Comparison of ENCODE assay signal across 8 cellular contexts in the genomic region with DNA sequence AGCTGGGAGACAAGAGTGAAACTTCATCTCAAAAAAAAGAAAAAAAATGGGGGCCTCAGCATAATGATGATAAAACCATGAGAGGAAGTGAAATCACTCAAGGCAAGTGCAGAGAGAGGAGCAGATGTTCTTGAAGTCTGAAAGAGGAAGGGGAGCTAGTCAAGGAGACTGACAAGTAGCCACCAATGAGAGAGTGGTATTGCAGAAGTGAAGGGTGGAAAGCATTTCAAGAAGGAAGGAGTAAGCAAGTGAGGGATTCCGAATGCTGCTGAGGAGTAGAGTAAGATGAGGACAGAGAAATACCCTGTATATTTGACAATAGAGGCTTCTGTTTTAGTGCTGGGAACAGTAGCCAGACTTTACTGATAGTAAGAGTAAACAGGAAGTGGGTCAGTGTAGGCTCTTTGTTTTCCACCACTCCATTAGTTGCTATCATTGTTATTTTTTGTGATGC. TPM values are rescaled to one million over a fixed set of nuclear protein-coding genes. Genes with fewer than 3 reads are reported as not detected.
DNase-seq lines count a peak whose midpoint lies in the region; ATAC-seq, FAIRE-seq and TF ChIP-seq lines count a peak whose summit lies in the region.

No MANE protein-coding gene starts in this region.

- peak overlapping the region; percentile 91 for H2AFZ ChIP-seq in GM12878 (ENCODE audit: control insufficient read depth, low read depth, low read length)

- no peaks in the 10 kb centered on the region for H4K20me1 ChIP-seq in GM12878 (ENCODE audit: control insufficient read depth, insufficient read depth)

- H3K36me3 ChIP-seq in GM12878 (ENCODE audit: control insufficient read depth in 2 of 2, insufficient read depth in 2 of 2, low read length in 1 of 2), result peaks cover 0 to 12% of the 10 kb centered on the region in 2 experiments; a peak in 1 of 4 replicates
- H3K36me3 ChIP-seq in vagina, result no peaks in the 10 kb centered on the region
- no peaks in the 10 kb centered on the region for H3K36me3 ChIP-seq in colonic mucosa

- SMC1A ChIA-PET in GM12878 (lab: Charles Lee; ENCODE audit: uncharacterized antibody, unreplicated experiment), result interaction anchor here (0.9 to 3.0 kb wide), 19 partner anchors 9 to 723 kb away, joined by 3 to 20 read pairs (median 5); no protein-coding TSS in a partner anchor

- RAD21 ChIA-PET in GM12878 (lab: Charles Lee; ENCODE audit: unreplicated experiment), result interaction anchor here (0.7 to 1.7 kb wide), 7 partner anchors 9 to 276 kb away, joined by 3 to 4 read pairs (median 3); no protein-coding TSS in a partner anchor

- peak overlapping the region; percentile 84 for H3K4me2 ChIP-seq in GM12878 (ENCODE audit: control insufficient read depth, insufficient read depth)

- POLR2A ChIA-PET in GM12878 (lab: Charles Lee) (interaction anchor here (0.5 to 1.0 kb wide), 4 partner anchors 11 to 186 kb away, joined by 3 to 5 read pairs (median 4); a partner anchor contains a TSS), HEK293T (lab: Yijun Ruan, JAX) (no interaction called here)

- peak; percentile 92 for FAIRE-seq in GM12878 (lab: Jason Lieb, UNC)

- ATAC-seq in GM18498 (IDR thresholded peaks at IDR 0.05; ENCODE audit: unreplicated experiment), result peak; percentile 86
- ATAC-seq in GM21515 (IDR thresholded peaks at IDR 0.05; ENCODE audit: unreplicated experiment), result peak; percentile 76
- peak; percentile 85 for ATAC-seq in GM12878

- TF ChIP-seq POLR2A in GM12878 (IDR thresholded peaks at IDR 0.05; ENCODE audit: low read depth, low read length) (peak; percentile 58; the same call in 1 of the 2 replicates), vagina (IDR thresholded peaks at IDR 0.05) (no peak)

- intact Hi-C loops in GM12878 (cut with micrococcal nuclease; ENCODE audit: unreplicated experiment) (loop anchor here (2.0 kb wide), 2 partner anchors 64 to 160 kb away; a partner anchor contains a TSS), vagina (cut with DNase I) (no loop called here), colonic mucosa (cut with DNase I) (no loop called here)

- H3K27me3 ChIP-seq in HL-60 (ENCODE audit: insufficient read depth, poor library complexity, severe bottlenecking), result no peaks in the 10 kb centered on the region
- no peaks in the 10 kb centered on the region for H3K27me3 ChIP-seq in GM12878 (replicated peaks in 1 of 2; ENCODE audit: control insufficient read depth in 2 of 2, insufficient read depth in 2 of 2, low read length in 1 of 2)
- no peaks in the 10 kb centered on the region for H3K27me3 ChIP-seq in vagina
- no peaks in the 10 kb centered on the region for H3K27me3 ChIP-seq in colonic mucosa

- peak overlapping the region; percentile 42 for H3K9ac ChIP-seq in GM12878 (ENCODE audit: control insufficient read depth, insufficient read depth, low read length)
- no peak overlapping the region for H3K9ac ChIP-seq in colonic mucosa (ENCODE audit: low read depth in 2 of 2, low read length in 2 of 2)

- in situ Hi-C loops in GM12878 (cut with MboI), result no loop called here

- peaks cover 14% of the 10 kb centered on the region for H3K4me1 ChIP-seq in GM12878 (ENCODE audit: control insufficient read depth, insufficient read depth, low read length)
- H3K4me1 ChIP-seq in vagina, result peaks cover 26% of the 10 kb centered on the region
- H3K4me1 ChIP-seq in colonic mucosa, result peaks cover 6% of the 10 kb centered on the region

- peaks cover 32% of the 10 kb centered on the region for H3K79me2 ChIP-seq in GM12878 (ENCODE audit: control insufficient read depth, insufficient read depth, low read length)

- peak; percentile 65 to 84 for DNase-seq in HL-60 (ENCODE audit: low read depth in 1 of 2, low spot score in 1 of 2)
- peak; percentile 90 for DNase-seq in GM12878 (ENCODE audit: low read depth, low spot score)
- DNase-seq in HEK293T (ENCODE audit: extremely low spot score), result no peak
- DNase-seq in vagina (ENCODE audit: extremely low spot score in 2 of 2), result no peak
- DNase-seq in colonic mucosa, result no peak
- no peak for DNase-seq in NK-92 (lab: John Stamatoyannopoulos, UW; ENCODE audit: unreplicated experiment)

- CTCF ChIA-PET in GM12878 (lab: Yijun Ruan, JAX), result interaction anchor here (0.6 to 2.2 kb wide), 13 partner anchors 10 to 200 kb away, joined by 3 to 8 read pairs (median 4); no protein-coding TSS in a partner anchor
- CTCF ChIA-PET in HEK293T (lab: Yijun Ruan, JAX), result no interaction called here

- TF ChIP-seq CTCF in HL-60 (IDR thresholded peaks at IDR 0.05; ENCODE audit: insufficient read depth, low read length) (no peak), GM12878 (IDR thresholded peaks at IDR 0.05 in 2 of 3, conservative IDR thresholded peaks at IDR 0.05 in 1 of 3; ENCODE audit: control insufficient read depth in 2 of 3, extremely low read depth in 1 of 3, insufficient read depth in 1 of 3, low read depth in 3 of 3, low read length in 3 of 3) (no peak), vagina (IDR thresholded peaks at IDR 0.05) (no peak), colonic mucosa (IDR thresholded peaks at IDR 0.05) (no peak)

- no peaks in the 10 kb centered on the region; the same call in 2 of the 3 replicates for H3K9me3 ChIP-seq in GM12878 (replicated peaks; ENCODE audit: control insufficient read depth, insufficient read depth, low read length)
- H3K9me3 ChIP-seq in vagina, result no peaks in the 10 kb centered on the region
- H3K9me3 ChIP-seq in colonic mucosa, result no peaks in the 10 kb centered on the region

- no peak overlapping the region for H3K4me3 ChIP-seq in HL-60 (replicated peaks; ENCODE audit: insufficient read depth, low read length)
- H3K4me3 ChIP-seq in GM12878, result peak overlapping the region; percentile 55
- no peak overlapping the region for H3K4me3 ChIP-seq in vagina
- H3K4me3 ChIP-seq in colonic mucosa, result no peak overlapping the region

- no peak for TF ChIP-seq RAD21 in GM12878 (IDR thresholded peaks at IDR 0.05; ENCODE audit: insufficient read depth, low read depth, low read length)

- TF ChIP-seq EP300 in GM12878 (IDR thresholded peaks at IDR 0.05; ENCODE audit: borderline replicate concordance in 1 of 2, control insufficient read depth in 1 of 2, low read depth in 2 of 2, low read length in 2 of 2), result no peak

- no TSS peak for BruUV-seq in GM12878 (replicated peaks; lab: Mats Ljungman, UMichigan)

- WGBS in GM12878 (ENCODE audit: insufficient coverage, insufficient replicate concordance, low lambda C conversion rate, missing lambda C conversion rate), result 6% methylated on average over 1 of the region's 1 CpG

- H3K27ac ChIP-seq in HL-60 (replicated peaks) (peak overlapping the region; percentile 48), GM12878 (ENCODE audit: control insufficient read depth, insufficient read depth) (peak overlapping the region; percentile 93), vagina (no peak overlapping the region), colonic mucosa (no peak overlapping the region)

RNA-seq across cellular contexts. Expression of a gene that starts 2.9 kb away (rescaled TPM):
- 38.0 and 48.8 TPM in 2 replicates for total RNA-seq in GM12878 (2013; cell fraction: nucleolus; rRNA removed)
- total RNA-seq in GM12878 (2014; rRNA removed) (15.5 and 21.7 TPM in 2 replicates), GM12878 (2014; rRNA removed; fragmentation: Illumina TruSeq; extraction: Trizol) (20.7 and 21.0 TPM in 2 replicates), GM12878 (2021) (17.1 and 18.2 TPM in 2 replicates), vagina (6.9 TPM), colonic mucosa (1 to 10 TPM; 8.6 to 9.5 TPM)
- 11.4 TPM for polyA plus RNA-seq in GM12878 (2011; ENCODE audit: low read depth)
- polyA plus RNA-seq in GM12878 (2011; rRNA removed) (24.5 and 40.9 TPM in 2 replicates), GM12878 (2014; fragmentation: Illumina TruSeq; extraction: Trizol) (17.8 and 20.2 TPM in 2 replicates), GM12878 (2014; fragmentation: Nextera tagmentation; extraction: Ambion mirVana) (10 to 100 TPM; 34.0 to 40.0 TPM), GM12878 (2014; rRNA removed) (14.8 and 15.9 TPM in 2 replicates), GM12878 (2016; fragmentation: Nextera tagmentation; extraction: Ambion mirVana) (10 to 100 TPM; 28.0 to 32.7 TPM)
- polyA plus RNA-seq in GM12878 (2011; cell fraction: cytosol; rRNA removed), result 10.7 and 12.3 TPM in 2 replicates
- polyA plus RNA-seq in GM12878 (2011; cell fraction: nucleus; rRNA removed), result 8.2 and 9.9 TPM in 2 replicates
- polyA plus RNA-seq in GM12878 (2012), result 10.6 and 12.7 TPM in 2 replicates
- 16.9 and 22.8 TPM in 2 replicates for polyA minus RNA-seq in GM12878 (2011; rRNA and poly(A)+ RNA removed)
- polyA minus RNA-seq in GM12878 (2011; cell fraction: cytosol; rRNA and poly(A)+ RNA removed), result 5.9 TPM in 2 replicates
- polyA minus RNA-seq in GM12878 (2011; cell fraction: nucleus; rRNA and poly(A)+ RNA removed), result 7.5 and 9.2 TPM in 2 replicates

RNA-seq across cellular contexts. Expression of a gene that starts 3.0 kb away (rescaled TPM):
- 97.5 and 114 TPM in 2 replicates for total RNA-seq in GM12878 (2013; cell fraction: nucleolus; rRNA removed)
- 41.9 and 46.9 TPM in 2 replicates for total RNA-seq in GM12878 (2014; rRNA removed)
- total RNA-seq in GM12878 (2014; rRNA removed; fragmentation: Illumina TruSeq; extraction: Trizol), result 37.5 and 40.2 TPM in 2 replicates
- total RNA-seq in GM12878 (2021), result 38.3 and 41.6 TPM in 2 replicates
- 11.3 TPM for polyA plus RNA-seq in GM12878 (2011; ENCODE audit: low read depth)
- polyA plus RNA-seq in GM12878 (2011; rRNA removed), result 46.4 and 68.5 TPM in 2 replicates
- polyA plus RNA-seq in GM12878 (2011; cell fraction: cytosol; rRNA removed), result 35.9 and 46.6 TPM in 2 replicates
- 25.8 and 25.9 TPM in 2 replicates for polyA plus RNA-seq in GM12878 (2011; cell fraction: nucleus; rRNA removed)
- polyA plus RNA-seq in GM12878 (2012), result 15.8 and 17.9 TPM in 2 replicates
- polyA plus RNA-seq in GM12878 (2014; fragmentation: Illumina TruSeq; extraction: Trizol), result 36.7 TPM in 2 replicates
- polyA plus RNA-seq in GM12878 (2014; fragmentation: Nextera tagmentation; extraction: Ambion mirVana), result 10 to 100 TPM; 46.5 to 67.2 TPM
- polyA plus RNA-seq in GM12878 (2014; rRNA removed), result 34.5 and 43.6 TPM in 2 replicates
- 10 to 100 TPM; 72.3 to 74.2 TPM for polyA plus RNA-seq in GM12878 (2016; fragmentation: Nextera tagmentation; extraction: Ambion mirVana)
- polyA minus RNA-seq in GM12878 (2011; rRNA and poly(A)+ RNA removed), result 20.3 and 27.5 TPM in 2 replicates
- 5.1 and 13.8 TPM in 2 replicates for polyA minus RNA-seq in GM12878 (2011; cell fraction: cytosol; rRNA and poly(A)+ RNA removed)
- 27.0 and 42.8 TPM in 2 replicates for polyA minus RNA-seq in GM12878 (2011; cell fraction: nucleus; rRNA and poly(A)+ RNA removed)
- 92.3 TPM for total RNA-seq in vagina
- total RNA-seq in colonic mucosa, result 10 to 100 TPM; 17.1 to 33.9 TPM

RNA-seq across cellular contexts. Expression of a gene that starts 52.9 kb away (rescaled TPM):
- total RNA-seq in GM12878 (2013; cell fraction: nucleolus; rRNA removed), result not detected in 2 replicates
- total RNA-seq in GM12878 (2014; rRNA removed) (not detected in 2 replicates), GM12878 (2014; rRNA removed; fragmentation: Illumina TruSeq; extraction: Trizol) (not detected in 2 replicates), GM12878 (2021) (0.58 TPM in 1 of 2 replicates, not detected in the other), vagina (not detected), colonic mucosa (not detected)
- not detected for polyA plus RNA-seq in GM12878 (2011; ENCODE audit: low read depth)
- polyA plus RNA-seq in GM12878 (2011; rRNA removed) (0.22 and 0.49 TPM in 2 replicates), GM12878 (2014; fragmentation: Illumina TruSeq; extraction: Trizol) (not detected in 2 replicates), GM12878 (2014; fragmentation: Nextera tagmentation; extraction: Ambion mirVana) (under 1 TPM in 1 of 2 experiments, not detected in 1; 0.31 TPM), GM12878 (2014; rRNA removed) (not detected in 2 replicates), GM12878 (2016; fragmentation: Nextera tagmentation; extraction: Ambion mirVana) (under 1 TPM in 1 of 2 experiments, not detected in 1; 0.37 TPM)
- not detected in 2 replicates for polyA plus RNA-seq in GM12878 (2011; cell fraction: cytosol; rRNA removed)
- polyA plus RNA-seq in GM12878 (2011; cell fraction: nucleus; rRNA removed), result not detected in 2 replicates
- polyA plus RNA-seq in GM12878 (2012), result not detected in 2 replicates
- polyA minus RNA-seq in GM12878 (2011; rRNA and poly(A)+ RNA removed), result not detected in 2 replicates
- polyA minus RNA-seq in GM12878 (2011; cell fraction: cytosol; rRNA and poly(A)+ RNA removed), result not detected in 2 replicates
- polyA minus RNA-seq in GM12878 (2011; cell fraction: nucleus; rRNA and poly(A)+ RNA removed), result not detected in 2 replicates

Comparison
In these comparisons a context has a peak if more than half of its experiments do, and no peak if none do; other contexts are left out.
1. DNase-seq: peak in HL-60 (2 of 2) and GM12878 (single experiment); none in HEK293T (single experiment), vagina (0 of 2), colonic mucosa (single experiment) and NK-92 (single experiment).
2. H3K27ac ChIP-seq: peak in HL-60 (single experiment) and GM12878 (single experiment); none in vagina (single experiment) and colonic mucosa (single experiment).
3. Peak in every context shown above with its lines, with median percentiles within 50 percentile points of each other: ATAC-seq.